Comparison of ENCODE assay signal across 9 cellular contexts in the genomic region with DNA sequence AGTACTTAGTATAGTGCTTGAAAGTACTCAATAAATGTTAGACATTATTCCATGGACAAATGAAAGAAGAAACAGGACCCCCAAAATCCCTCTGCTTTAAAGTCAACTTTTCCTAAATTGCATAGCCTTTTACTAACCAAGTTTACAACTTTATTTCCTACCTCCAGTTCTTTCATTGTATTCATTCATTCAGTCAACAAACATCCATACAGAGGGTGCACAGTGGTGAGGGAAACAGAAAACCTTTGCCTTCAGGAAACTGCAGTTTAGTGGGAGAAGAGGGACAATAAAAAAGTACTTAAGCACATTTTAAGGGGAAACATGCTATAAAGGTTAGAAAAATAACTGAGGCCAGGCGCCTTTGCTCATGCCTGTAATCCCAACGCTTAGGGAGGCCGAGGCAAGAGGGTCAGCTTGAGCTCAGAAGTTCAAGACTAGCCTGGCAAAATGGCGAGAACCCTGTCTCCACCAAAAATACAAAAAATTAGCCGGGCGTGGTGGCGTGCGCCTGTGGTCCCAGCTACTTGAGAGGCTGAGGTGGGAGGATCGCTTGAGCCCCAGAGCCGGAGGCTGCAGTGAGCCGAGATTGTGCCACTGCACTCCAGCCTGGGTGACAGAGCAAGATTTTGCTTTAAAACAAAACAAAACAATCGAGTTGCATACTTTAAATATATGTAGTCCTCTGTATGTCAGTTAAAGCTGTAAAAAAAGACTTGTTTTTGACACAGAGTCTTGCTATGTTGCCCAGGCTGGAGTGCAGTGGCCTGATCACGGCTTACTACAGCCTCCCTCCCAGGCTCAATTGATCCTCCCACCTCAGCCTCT. TPM values are rescaled to one million over a fixed set of nuclear protein-coding genes. Genes with fewer than 3 reads are reported as not detected.
DNase-seq lines count a peak whose midpoint lies in the region; ATAC-seq and TF ChIP-seq lines count a peak whose summit lies in the region.
"Had no signal": no experiment of that assay in that cellular context is flagged by ENCODE, and none has a peak within 500 bp of the region (broad histone marks: within the 10 kb centered on the region; RNA-seq: fewer than 3 reads in every experiment).

No MANE protein-coding gene starts in this region.

- peak overlapping the region; percentile 98 to 100 for H3K27ac Mint-ChIP-seq in natural killer cell

- H3K36me3 Mint-ChIP-seq in natural killer cell: no peaks in the 10 kb centered on the region

- peak overlapping the region; percentile 76 for H3K27ac ChIP-seq in KOPT-K1 (ENCODE audit: low read depth, low read length, poor library complexity, severe bottlenecking)

- DNase-seq in AG10803 (ENCODE audit: low read depth): no peak
- DNase-seq in choroid plexus epithelial cell (ENCODE audit: low read depth): no peak
- no peak for DNase-seq in natural killer cell
- DNase-seq in NCI-H524 (lab: John Stamatoyannopoulos, UW): no peak
- DNase-seq: NCI-H1048 had no signal

- H3K4me1 Mint-ChIP-seq in natural killer cell: peaks cover 33 to 34% of the 10 kb centered on the region in 2 donors

- H3K27me3 Mint-ChIP-seq in natural killer cell (ENCODE audit: low read depth in 2 of 2): no peaks in the 10 kb centered on the region

- no peak for ATAC-seq in natural killer cell
- no peak for ATAC-seq in HG02938 (IDR thresholded peaks at IDR 0.05; ENCODE audit: unreplicated experiment)
- no peak for ATAC-seq in GM19463 (IDR thresholded peaks at IDR 0.05; ENCODE audit: unreplicated experiment)
- no peak for ATAC-seq in HG02840 (IDR thresholded peaks at IDR 0.05; ENCODE audit: low FRiP score, unreplicated experiment)

- intact Hi-C loops in natural killer cell (cut with micrococcal nuclease): loop anchor here (1.0 to 5.0 kb wide), 5 partner anchors 11 to 76 kb away; a partner anchor contains a TSS

- TF ChIP-seq CTCF in AG10803 (conservative IDR thresholded peaks at IDR 0.05; ENCODE audit: low read length) (no peak), choroid plexus epithelial cell (conservative IDR thresholded peaks at IDR 0.05; ENCODE audit: low read depth, low read length) (no peak), natural killer cell (IDR thresholded peaks at IDR 0.05) (no peak)

- H3K36me3 ChIP-seq in KOPT-K1 (ENCODE audit: insufficient read depth, low read length): no peaks in the 10 kb centered on the region

- no peaks in the 10 kb centered on the region for H3K9me3 ChIP-seq in KOPT-K1 (ENCODE audit: insufficient read depth, low read length, poor library complexity, severe bottlenecking)

- peak overlapping the region; percentile 95 for H3K4me3 ChIP-seq in AG10803 (ENCODE audit: low read length)
- peak overlapping the region; percentile 83 for H3K4me3 ChIP-seq in choroid plexus epithelial cell (ENCODE audit: low read depth, low read length)

- no peaks in the 10 kb centered on the region for H3K9me3 Mint-ChIP-seq in natural killer cell

- H3K4me3 Mint-ChIP-seq in natural killer cell: peak overlapping the region; percentile 96

RNA-seq across cellular contexts. Expression of a gene that starts 1.1 kb away (rescaled TPM):
- total RNA-seq in natural killer cell: 10 to 100 TPM; 65.8 to 84.6 (median 66.1) TPM
